ENCODE assay signal across 9 cellular contexts in the genomic region with DNA sequence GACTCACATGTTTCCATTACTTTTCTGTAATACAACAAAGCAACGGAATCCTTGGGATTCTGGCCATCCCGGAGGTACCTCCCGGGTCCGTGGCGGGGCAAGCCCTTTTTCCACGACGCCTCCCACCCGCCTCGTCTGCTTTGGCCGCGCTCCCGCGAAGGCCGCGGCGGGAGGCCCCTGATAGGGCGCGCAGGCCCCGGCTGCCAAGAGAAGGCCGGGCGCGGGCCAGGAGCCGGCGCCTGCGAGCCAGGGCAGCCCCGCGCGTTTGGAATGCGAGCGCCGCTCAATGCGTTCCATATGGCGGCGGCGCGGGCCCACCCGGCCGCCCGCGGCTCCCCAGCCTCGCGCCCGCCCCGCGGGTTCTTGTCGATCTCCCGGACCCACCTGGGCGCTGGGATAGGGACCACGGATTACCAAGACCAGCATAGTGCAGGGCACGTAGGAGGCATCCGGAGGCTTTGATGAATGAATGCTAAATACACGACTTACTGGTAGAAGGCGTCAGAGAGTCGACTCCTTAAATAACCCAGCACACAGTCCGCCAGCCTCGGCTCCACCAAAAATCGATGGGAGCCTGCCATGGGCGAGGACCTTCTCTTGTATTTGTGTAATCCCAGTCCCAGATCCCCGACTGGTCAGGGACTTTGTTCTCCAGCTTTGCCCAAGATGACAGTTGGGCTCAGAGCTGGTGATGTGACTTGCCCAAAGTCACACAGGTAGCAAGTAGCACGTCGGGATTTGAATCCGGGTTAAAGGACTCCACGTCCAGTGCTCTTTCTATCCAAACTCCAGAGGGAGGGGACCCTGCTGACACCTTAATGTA. TPM values are rescaled to one million over a fixed set of nuclear protein-coding genes. Genes with fewer than 3 reads are reported as not detected.
A peak's percentile ranks its signal among the peaks of the same experiment; 100 is the strongest.
DNase-seq lines count a peak whose midpoint lies in the region; ATAC-seq, FAIRE-seq and TF ChIP-seq lines count a peak whose summit lies in the region.
"Had no signal": no experiment of that assay in that cellular context is flagged by ENCODE, and none has a peak within 500 bp of the region (broad histone marks: within the 10 kb centered on the region; RNA-seq: fewer than 3 reads in every experiment).

No MANE protein-coding gene starts in this region.

- no peak overlapping the region for H3K9ac ChIP-seq in HepG2 (ENCODE audit: insufficient read depth, low read depth, low read length)

- no peak for FAIRE-seq in HepG2 (lab: Jason Lieb, UNC)
- FAIRE-seq: HTR-8/SVneo had no signal

- no peaks in the 10 kb centered on the region for H3K9me3 Mint-ChIP-seq in stimulated activated memory B cell treated with anti-CD40 and anti-IgM and Interleukin-4, amounts not matched to agents 10 μg/mL and 1 μg/mL and 100 μg/mL, for 72 hours

- no peak overlapping the region for H3K27ac ChIP-seq in right lobe of liver
- H3K27ac ChIP-seq in HepG2 (ENCODE audit: extremely low read length, insufficient read depth, low read length) = no peak overlapping the region
- H3K27ac ChIP-seq in lung (ENCODE audit: low read depth in 1 of 2, low read length in 1 of 2) = peak overlapping the region; percentile 49 to 51
- peak overlapping the region; percentile 80 for H3K27ac ChIP-seq in vagina

- TF ChIP-seq EP300 in HepG2 (IDR thresholded peaks at IDR 0.05; ENCODE audit: low read depth in 2 of 2, low read length in 2 of 2) = no peak
- TF ChIP-seq EP300 in HepG2 (CRISPR knock-in tag; IDR thresholded peaks at IDR 0.05; ENCODE audit: borderline replicate concordance) = no peak

- H4K20me1 ChIP-seq in HepG2 (ENCODE audit: insufficient read depth, low read length) = no peaks in the 10 kb centered on the region

- no peaks in the 10 kb centered on the region for H3K27me3 ChIP-seq in right lobe of liver
- H3K27me3 ChIP-seq in HepG2 (ENCODE audit: control insufficient read depth in 1 of 2, insufficient read depth in 2 of 2, low read length in 2 of 2) = peaks cover 3 to 16% of the 10 kb centered on the region in 2 experiments; a peak in 3 of 5 replicates
- no peaks in the 10 kb centered on the region for H3K27me3 ChIP-seq in lung (ENCODE audit: control insufficient read depth, insufficient read depth)
- H3K27me3 ChIP-seq in vagina = no peaks in the 10 kb centered on the region

- BruUV-seq in HepG2 (replicated peaks; lab: Mats Ljungman, UMichigan) = no TSS peak

- H3K9me3 ChIP-seq in right lobe of liver = no peaks in the 10 kb centered on the region
- no peaks in the 10 kb centered on the region for H3K9me3 ChIP-seq in HepG2 (ENCODE audit: low read length)
- H3K9me3 ChIP-seq in lung (ENCODE audit: control insufficient read depth in 2 of 2, insufficient read depth in 1 of 2, low read length in 1 of 2) = no peaks in the 10 kb centered on the region
- H3K9me3 ChIP-seq in vagina = no peaks in the 10 kb centered on the region

- H3K4me1 Mint-ChIP-seq in stimulated activated memory B cell treated with anti-CD40 and anti-IgM and Interleukin-4, amounts not matched to agents 10 μg/mL and 1 μg/mL and 100 μg/mL, for 72 hours = peaks cover 47% of the 10 kb centered on the region

- H3K4me3 Mint-ChIP-seq in stimulated activated memory B cell treated with anti-CD40 and anti-IgM and Interleukin-4, amounts not matched to agents 10 μg/mL and 1 μg/mL and 100 μg/mL, for 72 hours = no peak overlapping the region

- H3K27me3 Mint-ChIP-seq in stimulated activated memory B cell treated with anti-CD40 and anti-IgM and Interleukin-4, amounts not matched to agents 10 μg/mL and 1 μg/mL and 100 μg/mL, for 72 hours = no peaks in the 10 kb centered on the region

- POLR2A ChIA-PET in HepG2 (lab: Yijun Ruan, JAX) = no interaction called here

- DNase-seq in right lobe of liver (no peak), HepG2 (ENCODE audit: low spot score) (no peak), ecto neural progenitor cell (ENCODE audit: low spot score) (peak; percentile 66), lung (ENCODE audit: low spot score) (no peak), vagina (ENCODE audit: extremely low spot score in 2 of 2) (no peak), HuH-7 (ENCODE audit: low spot score) (no peak)

- intact Hi-C loops in right lobe of liver (cut with DNase I) (no loop called here), HepG2 (cut with micrococcal nuclease; ENCODE audit: unreplicated experiment) (loop anchor here (5.0 kb wide), 1 partner anchor 33 kb away; the partner anchor contains the start of gene TRAF1), vagina (cut with DNase I) (no loop called here)

- TF ChIP-seq POLR2A in right lobe of liver (IDR thresholded peaks at IDR 0.05) (no peak), HepG2 (IDR thresholded peaks at IDR 0.05; ENCODE audit: insufficient read depth in 1 of 2, low read depth in 2 of 2, low read length in 2 of 2) (no peak), vagina (IDR thresholded peaks at IDR 0.05) (no peak)

- ATAC-seq in right lobe of liver = peak; percentile 39 to 60 (median 50)
- ATAC-seq in HepG2 = no peak
- peak; percentile 67 for ATAC-seq in lung (ENCODE audit: insufficient read depth, low FRiP score)
- ATAC-seq in stimulated activated memory B cell treated with anti-CD40 and anti-IgM and Interleukin-4, amounts not matched to agents 10 μg/mL and 1 μg/mL and 100 μg/mL, for 72 hours = no peak
- ATAC-seq in HG03521 (IDR thresholded peaks at IDR 0.05; ENCODE audit: unreplicated experiment) = no peak

- H3K36me3 Mint-ChIP-seq in stimulated activated memory B cell treated with anti-CD40 and anti-IgM and Interleukin-4, amounts not matched to agents 10 μg/mL and 1 μg/mL and 100 μg/mL, for 72 hours = peaks cover 5% of the 10 kb centered on the region

- H3K79me2 ChIP-seq in HepG2 (ENCODE audit: insufficient read depth, low read length) = no peaks in the 10 kb centered on the region

- H3K4me1 ChIP-seq in right lobe of liver (peaks cover 0 to 8% (median 0%) of the 10 kb centered on the region in 4 donors), HepG2 (ENCODE audit: insufficient read depth, low read length) (peaks cover 45% of the 10 kb centered on the region), lung (ENCODE audit: control insufficient read depth in 2 of 2, insufficient read depth in 2 of 2, low read length in 2 of 2) (peaks cover 0 to 7% of the 10 kb centered on the region in 2 donors), vagina (peaks cover 56% of the 10 kb centered on the region)

- H3K4me3 ChIP-seq in right lobe of liver (no peak overlapping the region), HepG2 (replicated peaks in 1 of 3; ENCODE audit: insufficient read depth in 1 of 3, low read depth in 2 of 3, low read length in 3 of 3) (no peak overlapping the region), lung (no peak overlapping the region), vagina (peak overlapping the region; percentile 25 to 35)

- WGBS in right lobe of liver (ENCODE audit: insufficient coverage, low coverage, low lambda C conversion rate, missing lambda C conversion rate) = 39% methylated on average over 20 of the region's 63 CpGs
- WGBS in HepG2 (ENCODE audit: low lambda C conversion rate) = 83% methylated on average over 61 of the region's 63 CpGs
- WGBS in lung, 2 donors = 43 to 72% methylated on average over 62 to 63 of the region's 63 CpGs

- H3K4me2 ChIP-seq in HepG2 (ENCODE audit: low read depth, low read length) = no peak overlapping the region

- CTCF ChIA-PET in HepG2 (lab: Yijun Ruan, JAX; ENCODE audit: low intra/inter-chr PET ratio, low total read pairs) = no interaction called here

- H2AFZ ChIP-seq in HepG2 (ENCODE audit: low read length) = no peak overlapping the region

- H3K36me3 ChIP-seq in right lobe of liver (no peaks in the 10 kb centered on the region), HepG2 (replicated peaks in 1 of 2; ENCODE audit: control insufficient read depth in 1 of 2, insufficient read depth in 2 of 2, low read length in 2 of 2) (no peaks in the 10 kb centered on the region), lung (ENCODE audit: control insufficient read depth in 2 of 2, insufficient read depth in 2 of 2, low read length in 2 of 2) (no peaks in the 10 kb centered on the region), vagina (no peaks in the 10 kb centered on the region)

- H3K27ac Mint-ChIP-seq in stimulated activated memory B cell treated with anti-CD40 and anti-IgM and Interleukin-4, amounts not matched to agents 10 μg/mL and 1 μg/mL and 100 μg/mL, for 72 hours = no peak overlapping the region

- in situ Hi-C loops in HepG2 (cut with HindIII; ENCODE audit: extremely low pct_ligation_motif_present, low pct_unique_long_range_greater_than_20kb) = no loop called here

- TF ChIP-seq CTCF in right lobe of liver (IDR thresholded peaks at IDR 0.05) (no peak), HepG2 (CRISPR knock-in tag; IDR thresholded peaks at IDR 0.05) (no peak), lung (IDR thresholded peaks at IDR 0.05; ENCODE audit: control extremely low read depth, extremely low read depth) (no peak), vagina (IDR thresholded peaks at IDR 0.05) (no peak)

- no peak for TF ChIP-seq RAD21 in HepG2 (CRISPR knock-in tag; IDR thresholded peaks at IDR 0.05)

RNA-seq across cellular contexts. Expression of gene PHF19, which starts 17.6 kb away (rescaled TPM):
- total RNA-seq in right lobe of liver (1 to 10 TPM; 2.2 to 8.0 (median 5.2) TPM), HepG2 (2016; rRNA removed; fragmentation: Illumina TruSeq; extraction: Trizol) (38.9 and 41.3 TPM in 2 replicates), lung (10 to 100 TPM; 21.8 to 25.1 TPM), vagina (44.9 TPM)
- total RNA-seq in HepG2 (2016; cell fraction: cytosol; rRNA removed; fragmentation: Illumina TruSeq; extraction: Trizol; ENCODE audit: low read depth) = 37.4 and 48.9 TPM in 2 replicates
- 37.1 and 41.5 TPM in 2 replicates for total RNA-seq in HepG2 (2016; cell fraction: insoluble cytoplasmic fraction; rRNA removed; fragmentation: Illumina TruSeq; extraction: Trizol)
- total RNA-seq in HepG2 (2016; cell fraction: membrane; rRNA removed; fragmentation: Illumina TruSeq; extraction: Trizol) = 43.2 and 56.9 TPM in 2 replicates
- total RNA-seq in HepG2 (2016; cell fraction: nucleus; rRNA removed; fragmentation: Illumina TruSeq; extraction: Trizol) = 34.7 and 40.7 TPM in 2 replicates
- polyA plus RNA-seq in HepG2 (2011; rRNA removed) (25.5 and 29.7 TPM in 2 replicates), lung (10 to 100 TPM; 20.3 to 21.6 TPM)
- polyA plus RNA-seq in HepG2 (2011; cell fraction: cytosol; rRNA removed) = 20.2 and 33.0 TPM in 2 replicates
- polyA plus RNA-seq in HepG2 (2011; cell fraction: nucleus; rRNA removed) = 61.0 and 76.3 TPM in 2 replicates
- 20.3 and 24.3 TPM in 2 replicates for polyA plus RNA-seq in HepG2 (2012)
- polyA plus RNA-seq in HepG2 (2016; cell fraction: cytosol; fragmentation: Illumina TruSeq; extraction: Trizol; ENCODE audit: low read depth) = 79.2 and 107 TPM in 2 replicates
- polyA plus RNA-seq in HepG2 (2016; cell fraction: insoluble cytoplasmic fraction; fragmentation: Illumina TruSeq; extraction: Trizol; ENCODE audit: low read depth) = 42.2 and 45.3 TPM in 2 replicates
- polyA plus RNA-seq in HepG2 (2016; cell fraction: membrane; fragmentation: Illumina TruSeq; extraction: Trizol; ENCODE audit: low read depth) = 66.8 and 74.2 TPM in 2 replicates
- polyA plus RNA-seq in HepG2 (2016; cell fraction: nucleus; fragmentation: Illumina TruSeq; extraction: Trizol; ENCODE audit: insufficient read depth, low read depth) = 60.4 and 66.8 TPM in 2 replicates
- polyA minus RNA-seq in HepG2 (2011; rRNA and poly(A)+ RNA removed; ENCODE audit: low replicate concordance) = 67.2 and 159 TPM in 2 replicates
- polyA minus RNA-seq in HepG2 (2011; cell fraction: cytosol; rRNA and poly(A)+ RNA removed) = 15.8 and 17.7 TPM in 2 replicates
- 34.7 and 42.2 TPM in 2 replicates for polyA minus RNA-seq in HepG2 (2011; cell fraction: nucleus; rRNA and poly(A)+ RNA removed)

RNA-seq across cellular contexts. Expression of gene TRAF1, which starts 32.0 kb away (rescaled TPM):
- total RNA-seq in right lobe of liver (1 to 10 TPM in 5 of 6 experiments, under 1 TPM in 1; 0.99 to 2.5 (median 2.1) TPM), HepG2 (2016; rRNA removed; fragmentation: Illumina TruSeq; extraction: Trizol) (0.11 and 0.44 TPM in 2 replicates), lung (1 to 10 TPM; 5.8 to 6.4 TPM), vagina (6.9 TPM)
- 0.09 and 0.10 TPM in 2 replicates for total RNA-seq in HepG2 (2016; cell fraction: cytosol; rRNA removed; fragmentation: Illumina TruSeq; extraction: Trizol; ENCODE audit: low read depth)
- total RNA-seq in HepG2 (2016; cell fraction: insoluble cytoplasmic fraction; rRNA removed; fragmentation: Illumina TruSeq; extraction: Trizol) = 0.25 and 0.39 TPM in 2 replicates
- 0.09 and 0.21 TPM in 2 replicates for total RNA-seq in HepG2 (2016; cell fraction: membrane; rRNA removed; fragmentation: Illumina TruSeq; extraction: Trizol)
- 0.75 and 0.87 TPM in 2 replicates for total RNA-seq in HepG2 (2016; cell fraction: nucleus; rRNA removed; fragmentation: Illumina TruSeq; extraction: Trizol)
- polyA plus RNA-seq in HepG2 (2011; rRNA removed) (1.0 and 1.8 TPM in 2 replicates), lung (10 to 100 TPM in 1 of 2 donors, 1 to 10 TPM in 1; 3.9 to 23.1 TPM)
- 0.48 and 0.60 TPM in 2 replicates for polyA plus RNA-seq in HepG2 (2011; cell fraction: cytosol; rRNA removed)
- polyA plus RNA-seq in HepG2 (2011; cell fraction: nucleus; rRNA removed) = 5.5 and 7.6 TPM in 2 replicates
- 0.59 and 0.96 TPM in 2 replicates for polyA plus RNA-seq in HepG2 (2012)
- polyA plus RNA-seq in HepG2 (2016; cell fraction: cytosol; fragmentation: Illumina TruSeq; extraction: Trizol; ENCODE audit: low read depth) = 0.07 and 0.10 TPM in 2 replicates
- polyA plus RNA-seq in HepG2 (2016; cell fraction: insoluble cytoplasmic fraction; fragmentation: Illumina TruSeq; extraction: Trizol; ENCODE audit: low read depth) = 0.19 and 0.26 TPM in 2 replicates
- polyA plus RNA-seq in HepG2 (2016; cell fraction: membrane; fragmentation: Illumina TruSeq; extraction: Trizol; ENCODE audit: low read depth) = 0.09 and 0.19 TPM in 2 replicates
- polyA plus RNA-seq in HepG2 (2016; cell fraction: nucleus; fragmentation: Illumina TruSeq; extraction: Trizol; ENCODE audit: insufficient read depth, low read depth) = 2.2 TPM in 2 replicates
- polyA minus RNA-seq in HepG2 (2011; rRNA and poly(A)+ RNA removed; ENCODE audit: low replicate concordance) = 0.91 and 1.4 TPM in 2 replicates
- 0.09 and 0.20 TPM in 2 replicates for polyA minus RNA-seq in HepG2 (2011; cell fraction: cytosol; rRNA and poly(A)+ RNA removed)
- polyA minus RNA-seq in HepG2 (2011; cell fraction: nucleus; rRNA and poly(A)+ RNA removed) = 3.5 and 3.7 TPM in 2 replicates

RNA-seq across cellular contexts. Expression of gene PSMD5, which starts 51.9 kb away (rescaled TPM):
- total RNA-seq in right lobe of liver (10 to 100 TPM; 14.1 to 29.2 (median 21.5) TPM), HepG2 (2016; rRNA removed; fragmentation: Illumina TruSeq; extraction: Trizol) (18.1 and 32.6 TPM in 2 replicates), lung (10 to 100 TPM; 35.0 to 66.0 TPM), vagina (27.5 TPM)
- 4.5 and 4.8 TPM in 2 replicates for total RNA-seq in HepG2 (2016; cell fraction: cytosol; rRNA removed; fragmentation: Illumina TruSeq; extraction: Trizol; ENCODE audit: low read depth)
- 18.2 and 34.4 TPM in 2 replicates for total RNA-seq in HepG2 (2016; cell fraction: insoluble cytoplasmic fraction; rRNA removed; fragmentation: Illumina TruSeq; extraction: Trizol)
- total RNA-seq in HepG2 (2016; cell fraction: membrane; rRNA removed; fragmentation: Illumina TruSeq; extraction: Trizol) = 10.6 and 10.9 TPM in 2 replicates
- total RNA-seq in HepG2 (2016; cell fraction: nucleus; rRNA removed; fragmentation: Illumina TruSeq; extraction: Trizol) = 12.4 and 13.6 TPM in 2 replicates
- polyA plus RNA-seq in HepG2 (2011; rRNA removed) (10.6 and 12.7 TPM in 2 replicates), lung (10 to 100 TPM; 14.9 to 19.5 TPM)
- polyA plus RNA-seq in HepG2 (2011; cell fraction: cytosol; rRNA removed) = 5.4 and 8.9 TPM in 2 replicates
- polyA plus RNA-seq in HepG2 (2011; cell fraction: nucleus; rRNA removed) = 3.1 and 5.2 TPM in 2 replicates
- 9.2 and 10.8 TPM in 2 replicates for polyA plus RNA-seq in HepG2 (2012)
- polyA plus RNA-seq in HepG2 (2016; cell fraction: cytosol; fragmentation: Illumina TruSeq; extraction: Trizol; ENCODE audit: low read depth) = 1.4 and 1.6 TPM in 2 replicates
- 28.5 and 31.9 TPM in 2 replicates for polyA plus RNA-seq in HepG2 (2016; cell fraction: insoluble cytoplasmic fraction; fragmentation: Illumina TruSeq; extraction: Trizol; ENCODE audit: low read depth)
- 5.5 and 6.3 TPM in 2 replicates for polyA plus RNA-seq in HepG2 (2016; cell fraction: membrane; fragmentation: Illumina TruSeq; extraction: Trizol; ENCODE audit: low read depth)
- polyA plus RNA-seq in HepG2 (2016; cell fraction: nucleus; fragmentation: Illumina TruSeq; extraction: Trizol; ENCODE audit: insufficient read depth, low read depth) = 15.3 and 18.2 TPM in 2 replicates
- 11.4 and 32.6 TPM in 2 replicates for polyA minus RNA-seq in HepG2 (2011; rRNA and poly(A)+ RNA removed; ENCODE audit: low replicate concordance)
- 10.7 and 13.2 TPM in 2 replicates for polyA minus RNA-seq in HepG2 (2011; cell fraction: cytosol; rRNA and poly(A)+ RNA removed)
- 14.9 and 16.2 TPM in 2 replicates for polyA minus RNA-seq in HepG2 (2011; cell fraction: nucleus; rRNA and poly(A)+ RNA removed)

Comparison
In these comparisons a context has a peak if more than half of its experiments do, and no peak if none do; other contexts are left out.
1. ATAC-seq: peak in right lobe of liver (4 of 4) and lung (single experiment); none in HepG2 (single experiment), stimulated activated memory B cell treated with anti-CD40 and anti-IgM and Interleukin-4, amounts not matched to agents 10 μg/mL and 1 μg/mL and 100 μg/mL, for 72 hours (single experiment) and HG03521 (single experiment).
2. H3K27ac ChIP-seq: peak in lung (2 of 2) and vagina (single experiment); none in right lobe of liver (0 of 3) and HepG2 (single experiment).
3. H3K4me3 ChIP-seq: peak in vagina (2 of 2); none in right lobe of liver (0 of 3), HepG2 (0 of 3) and lung (single experiment).